3 cellular contexts compared by ENCODE assay signal in the genomic region with DNA sequence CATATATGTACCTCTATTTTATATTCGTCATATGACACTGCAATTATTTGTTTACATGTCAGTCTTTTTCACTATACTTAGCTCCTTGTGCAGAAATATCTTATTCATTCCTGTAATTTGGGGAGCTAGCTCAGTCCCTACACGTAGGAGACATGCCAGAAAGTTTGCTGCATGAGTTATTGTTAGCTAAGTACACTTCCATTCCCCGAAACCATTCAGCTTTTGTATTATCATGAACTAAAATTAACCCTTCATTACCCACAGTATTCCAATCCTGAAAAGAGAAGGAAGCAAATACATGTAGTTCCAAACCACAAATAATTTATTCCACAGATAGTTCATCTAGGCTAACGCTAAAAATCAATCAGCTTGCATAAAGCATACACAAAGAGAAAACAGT.
TF ChIP-seq lines count a peak whose summit lies in the region.

No MANE protein-coding gene starts in this region.

TF ChIP-seq in IMR-90, 13 proteins besides CTCF, POLR2A, EP300 and RAD21:
- TF ChIP-seq MAZ (IDR thresholded peaks at IDR 0.05; ENCODE audit: borderline replicate concordance, low read depth, low read length) (no peak), CHD1 (IDR thresholded peaks at IDR 0.05; ENCODE audit: low read depth, low read length) (no peak), NFE2L2 (IDR thresholded peaks at IDR 0.05; ENCODE audit: low read depth, low read length) (no peak), RCOR1 (IDR thresholded peaks at IDR 0.05; ENCODE audit: insufficient replicate concordance, low read length) (no peak), MAFK (IDR thresholded peaks at IDR 0.05; ENCODE audit: low read depth, low read length) (no peak), FOS (IDR thresholded peaks at IDR 0.05; ENCODE audit: low read depth, low read length) (no peak), RFX5 (IDR thresholded peaks at IDR 0.05; ENCODE audit: low read depth, low read length) (no peak), CEBPB (IDR thresholded peaks at IDR 0.05; ENCODE audit: low read depth, low read length) (no peak), SMC3 (IDR thresholded peaks at IDR 0.05; ENCODE audit: low read depth, low read length) (no peak), MXI1 (IDR thresholded peaks at IDR 0.05; ENCODE audit: borderline replicate concordance, low read depth, low read length) (no peak), BHLHE40 (IDR thresholded peaks at IDR 0.05; ENCODE audit: low read depth, low read length) (no peak)
- TF ChIP-seq, protein P1, sequence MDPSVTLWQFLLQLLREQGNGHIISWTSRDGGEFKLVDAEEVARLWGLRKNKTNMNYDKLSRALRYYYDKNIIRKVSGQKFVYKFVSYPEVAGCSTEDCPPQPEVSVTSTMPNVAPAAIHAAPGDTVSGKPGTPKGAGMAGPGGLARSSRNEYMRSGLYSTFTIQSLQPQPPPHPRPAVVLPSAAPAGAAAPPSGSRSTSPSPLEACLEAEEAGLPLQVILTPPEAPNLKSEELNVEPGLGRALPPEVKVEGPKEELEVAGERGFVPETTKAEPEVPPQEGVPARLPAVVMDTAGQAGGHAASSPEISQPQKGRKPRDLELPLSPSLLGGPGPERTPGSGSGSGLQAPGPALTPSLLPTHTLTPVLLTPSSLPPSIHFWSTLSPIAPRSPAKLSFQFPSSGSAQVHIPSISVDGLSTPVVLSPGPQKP (IDR thresholded peaks at IDR 0.05; ENCODE audit: borderline replicate concordance, low read depth, low read length) = no peak
- TF ChIP-seq, protein P2, sequence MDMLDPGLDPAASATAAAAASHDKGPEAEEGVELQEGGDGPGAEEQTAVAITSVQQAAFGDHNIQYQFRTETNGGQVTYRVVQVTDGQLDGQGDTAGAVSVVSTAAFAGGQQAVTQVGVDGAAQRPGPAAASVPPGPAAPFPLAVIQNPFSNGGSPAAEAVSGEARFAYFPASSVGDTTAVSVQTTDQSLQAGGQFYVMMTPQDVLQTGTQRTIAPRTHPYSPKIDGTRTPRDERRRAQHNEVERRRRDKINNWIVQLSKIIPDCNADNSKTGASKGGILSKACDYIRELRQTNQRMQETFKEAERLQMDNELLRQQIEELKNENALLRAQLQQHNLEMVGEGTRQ (IDR thresholded peaks at IDR 0.05; ENCODE audit: low read depth, low read length) = no peak

TF ChIP-seq in WTC11, 78 proteins besides CTCF, POLR2A, EP300 and RAD21:
- no peak for TF ChIP-seq FOXJ3 (CRISPR knock-in tag; IDR thresholded peaks at IDR 0.05; ENCODE audit: borderline replicate concordance)
- TF ChIP-seq ZNF138 (CRISPR knock-in tag; conservative IDR thresholded peaks at IDR 0.05) = no peak
- TF ChIP-seq NFE2L1 (CRISPR knock-in tag; IDR thresholded peaks at IDR 0.05) = no peak
- TF ChIP-seq FOXP1 (CRISPR knock-in tag; IDR thresholded peaks at IDR 0.05; ENCODE audit: borderline replicate concordance) = no peak
- TF ChIP-seq SMAD3 (CRISPR knock-in tag; IDR thresholded peaks at IDR 0.05; ENCODE audit: borderline replicate concordance) = no peak
- TF ChIP-seq, protein P3, sequence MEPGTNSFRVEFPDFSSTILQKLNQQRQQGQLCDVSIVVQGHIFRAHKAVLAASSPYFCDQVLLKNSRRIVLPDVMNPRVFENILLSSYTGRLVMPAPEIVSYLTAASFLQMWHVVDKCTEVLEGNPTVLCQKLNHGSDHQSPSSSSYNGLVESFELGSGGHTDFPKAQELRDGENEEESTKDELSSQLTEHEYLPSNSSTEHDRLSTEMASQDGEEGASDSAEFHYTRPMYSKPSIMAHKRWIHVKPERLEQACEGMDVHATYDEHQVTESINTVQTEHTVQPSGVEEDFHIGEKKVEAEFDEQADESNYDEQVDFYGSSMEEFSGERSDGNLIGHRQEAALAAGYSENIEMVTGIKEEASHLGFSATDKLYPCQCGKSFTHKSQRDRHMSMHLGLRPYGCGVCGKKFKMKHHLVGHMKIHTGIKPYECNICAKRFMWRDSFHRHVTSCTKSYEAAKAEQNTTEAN (CRISPR knock-in tag; IDR thresholded peaks at IDR 0.05) = no peak
- no peak for TF ChIP-seq PRRX2 (CRISPR knock-in tag; IDR thresholded peaks at IDR 0.05)

TF ChIP-seq in GM23338, 12 proteins besides CTCF, POLR2A, EP300 and RAD21:
- no peak for TF ChIP-seq ZNF331 (CRISPR knock-in tag; IDR thresholded peaks at IDR 0.05; ENCODE audit: low read depth)
- TF ChIP-seq STAT1 (IDR thresholded peaks at IDR 0.05; ENCODE audit: unreplicated experiment) = no peak
- TF ChIP-seq JUNB (IDR thresholded peaks at IDR 0.05; ENCODE audit: unreplicated experiment) = no peak
- no peak for TF ChIP-seq EZH2phosphoT487 (IDR thresholded peaks at IDR 0.05; ENCODE audit: unreplicated experiment)
- no peak for TF ChIP-seq NANOG (IDR thresholded peaks at IDR 0.05; ENCODE audit: borderline replicate concordance)
- TF ChIP-seq, protein P4, sequence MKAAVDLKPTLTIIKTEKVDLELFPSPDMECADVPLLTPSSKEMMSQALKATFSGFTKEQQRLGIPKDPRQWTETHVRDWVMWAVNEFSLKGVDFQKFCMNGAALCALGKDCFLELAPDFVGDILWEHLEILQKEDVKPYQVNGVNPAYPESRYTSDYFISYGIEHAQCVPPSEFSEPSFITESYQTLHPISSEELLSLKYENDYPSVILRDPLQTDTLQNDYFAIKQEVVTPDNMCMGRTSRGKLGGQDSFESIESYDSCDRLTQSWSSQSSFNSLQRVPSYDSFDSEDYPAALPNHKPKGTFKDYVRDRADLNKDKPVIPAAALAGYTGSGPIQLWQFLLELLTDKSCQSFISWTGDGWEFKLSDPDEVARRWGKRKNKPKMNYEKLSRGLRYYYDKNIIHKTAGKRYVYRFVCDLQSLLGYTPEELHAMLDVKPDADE (IDR thresholded peaks at IDR 0.05) = no peak
- no peak for TF ChIP-seq CREB1 (CRISPR knock-in tag; IDR thresholded peaks at IDR 0.05; ENCODE audit: low read depth)
- TF ChIP-seq, protein P5, sequence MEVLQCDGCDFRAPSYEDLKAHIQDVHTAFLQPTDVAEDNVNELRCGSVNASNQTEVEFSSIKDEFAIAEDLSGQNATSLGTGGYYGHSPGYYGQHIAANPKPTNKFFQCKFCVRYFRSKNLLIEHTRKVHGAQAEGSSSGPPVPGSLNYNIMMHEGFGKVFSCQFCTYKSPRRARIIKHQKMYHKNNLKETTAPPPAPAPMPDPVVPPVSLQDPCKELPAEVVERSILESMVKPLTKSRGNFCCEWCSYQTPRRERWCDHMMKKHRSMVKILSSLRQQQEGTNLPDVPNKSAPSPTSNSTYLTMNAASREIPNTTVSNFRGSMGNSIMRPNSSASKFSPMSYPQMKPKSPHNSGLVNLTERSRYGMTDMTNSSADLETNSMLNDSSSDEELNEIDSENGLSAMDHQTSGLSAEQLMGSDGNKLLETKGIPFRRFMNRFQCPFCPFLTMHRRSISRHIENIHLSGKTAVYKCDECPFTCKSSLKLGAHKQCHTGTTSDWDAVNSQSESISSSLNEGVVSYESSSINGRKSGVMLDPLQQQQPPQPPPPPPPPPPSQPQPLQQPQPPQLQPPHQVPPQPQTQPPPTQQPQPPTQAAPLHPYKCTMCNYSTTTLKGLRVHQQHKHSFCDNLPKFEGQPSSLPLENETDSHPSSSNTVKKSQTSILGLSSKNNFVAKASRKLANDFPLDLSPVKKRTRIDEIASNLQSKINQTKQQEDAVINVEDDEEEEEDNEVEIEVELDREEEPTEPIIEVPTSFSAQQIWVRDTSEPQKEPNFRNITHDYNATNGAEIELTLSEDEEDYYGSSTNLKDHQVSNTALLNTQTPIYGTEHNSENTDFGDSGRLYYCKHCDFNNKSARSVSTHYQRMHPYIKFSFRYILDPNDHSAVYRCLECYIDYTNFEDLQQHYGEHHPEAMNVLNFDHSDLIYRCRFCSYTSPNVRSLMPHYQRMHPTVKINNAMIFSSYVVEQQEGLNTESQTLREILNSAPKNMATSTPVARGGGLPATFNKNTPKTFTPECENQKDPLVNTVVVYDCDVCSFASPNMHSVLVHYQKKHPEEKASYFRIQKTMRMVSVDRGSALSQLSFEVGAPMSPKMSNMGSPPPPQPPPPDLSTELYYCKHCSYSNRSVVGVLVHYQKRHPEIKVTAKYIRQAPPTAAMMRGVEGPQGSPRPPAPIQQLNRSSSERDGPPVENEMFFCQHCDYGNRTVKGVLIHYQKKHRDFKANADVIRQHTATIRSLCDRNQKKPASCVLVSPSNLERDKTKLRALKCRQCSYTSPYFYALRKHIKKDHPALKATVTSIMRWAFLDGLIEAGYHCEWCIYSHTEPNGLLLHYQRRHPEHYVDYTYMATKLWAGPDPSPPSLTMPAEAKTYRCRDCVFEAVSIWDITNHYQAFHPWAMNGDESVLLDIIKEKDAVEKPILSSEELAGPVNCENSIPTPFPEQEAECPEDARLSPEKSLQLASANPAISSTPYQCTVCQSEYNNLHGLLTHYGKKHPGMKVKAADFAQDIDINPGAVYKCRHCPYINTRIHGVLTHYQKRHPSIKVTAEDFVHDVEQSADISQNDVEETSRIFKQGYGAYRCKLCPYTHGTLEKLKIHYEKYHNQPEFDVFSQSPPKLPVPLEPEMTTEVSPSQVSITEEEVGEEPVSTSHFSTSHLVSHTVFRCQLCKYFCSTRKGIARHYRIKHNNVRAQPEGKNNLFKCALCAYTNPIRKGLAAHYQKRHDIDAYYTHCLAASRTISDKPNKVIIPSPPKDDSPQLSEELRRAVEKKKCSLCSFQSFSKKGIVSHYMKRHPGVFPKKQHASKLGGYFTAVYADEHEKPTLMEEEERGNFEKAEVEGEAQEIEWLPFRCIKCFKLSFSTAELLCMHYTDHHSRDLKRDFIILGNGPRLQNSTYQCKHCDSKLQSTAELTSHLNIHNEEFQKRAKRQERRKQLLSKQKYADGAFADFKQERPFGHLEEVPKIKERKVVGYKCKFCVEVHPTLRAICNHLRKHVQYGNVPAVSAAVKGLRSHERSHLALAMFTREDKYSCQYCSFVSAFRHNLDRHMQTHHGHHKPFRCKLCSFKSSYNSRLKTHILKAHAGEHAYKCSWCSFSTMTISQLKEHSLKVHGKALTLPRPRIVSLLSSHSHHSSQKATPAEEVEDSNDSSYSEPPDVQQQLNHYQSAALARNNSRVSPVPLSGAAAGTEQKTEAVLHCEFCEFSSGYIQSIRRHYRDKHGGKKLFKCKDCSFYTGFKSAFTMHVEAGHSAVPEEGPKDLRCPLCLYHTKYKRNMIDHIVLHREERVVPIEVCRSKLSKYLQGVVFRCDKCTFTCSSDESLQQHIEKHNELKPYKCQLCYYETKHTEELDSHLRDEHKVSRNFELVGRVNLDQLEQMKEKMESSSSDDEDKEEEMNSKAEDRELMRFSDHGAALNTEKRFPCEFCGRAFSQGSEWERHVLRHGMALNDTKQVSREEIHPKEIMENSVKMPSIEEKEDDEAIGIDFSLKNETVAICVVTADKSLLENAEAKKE (CRISPR knock-in tag; IDR thresholded peaks at IDR 0.05) = no peak
